ENCODE assay signal across 18 cellular contexts in genomic region chr6:74946961-74947360, GRCh38.
DNase-seq lines count a peak whose midpoint lies in the region; ATAC-seq, FAIRE-seq and TF ChIP-seq lines count a peak whose summit lies in the region.
"Had no signal": no experiment of that assay in that cellular context is flagged by ENCODE, and none has a peak within 500 bp of the region (broad histone marks: within the 10 kb centered on the region; RNA-seq: fewer than 3 reads in every experiment).

No MANE protein-coding gene starts in this region.

- no peaks in the 10 kb centered on the region for H3K27me3 ChIP-seq in HepG2 (ENCODE audit: control insufficient read depth in 1 of 2, insufficient read depth in 2 of 2, low read length in 2 of 2)
- no peaks in the 10 kb centered on the region for H3K27me3 ChIP-seq in right lobe of liver
- H3K27me3 ChIP-seq: sigmoid colon, uterus had no signal

- no peak overlapping the region for H3K4me3 ChIP-seq in HepG2 (replicated peaks in 1 of 3; ENCODE audit: insufficient read depth in 1 of 3, low read depth in 2 of 3, low read length in 3 of 3)
- no peak overlapping the region for H3K4me3 ChIP-seq in right lobe of liver
- H3K4me3 ChIP-seq in fibroblast of the aortic adventitia (ENCODE audit: low read depth, low read length): no peak overlapping the region
- H3K4me3 ChIP-seq: sigmoid colon, uterus had no signal

- H2AFZ ChIP-seq in HepG2 (ENCODE audit: low read length): no peak overlapping the region

- DNase-seq in HepG2 (ENCODE audit: low spot score) (peak; percentile 4), right lobe of liver (no peak), amniotic stem cell (lab: John Stamatoyannopoulos, UW) (peak; percentile 11), fibroblast of the aortic adventitia (ENCODE audit: low read depth) (peak; percentile 78), urothelium cell line (ENCODE audit: low spot score) (peak; percentile 44), posterior cingulate gyrus (no peak)
- DNase-seq in activated T-helper 2 cell treated with anti-CD3 and anti-CD28 coated beads, Interferon-gamma antibody, Interleukin-2, Interleukin-4, amounts not matched to agents 10 μg/mL and 5 μg/mL and 100 μg/mL, durations not matched to agents 14 hours and 24 hours and 36 hours (ENCODE audit: low spot score): no peak
- DNase-seq: activated naive CD4-positive, alpha-beta T cell treated with anti-CD3 and anti-CD28 coated beads, Interleukin-2, amount 50 U/mL, for 16 hours; cerebellar nuclear complex; NCI-H1417 treated with DMSO at 0.1 percent for 48 hours; NCI-H446 treated with DMSO at 0.1 percent for 48 hours; nephron progenitor cell; sigmoid colon; stimulated activated naive CD8-positive, alpha-beta T cell treated with anti-CD3 and anti-CD28 coated beads, Interleukin-15, Interleukin-2, amounts not matched to agents 100 U/mL and 50 U/mL, for 24 hours; uterus had no signal

- H3K27me3 Mint-ChIP-seq in activated T-helper 2 cell treated with anti-CD3 and anti-CD28 coated beads, Interferon-gamma antibody, Interleukin-2, Interleukin-4, amounts not matched to agents 10 μg/mL and 5 μg/mL and 100 μg/mL, durations not matched to agents 14 hours and 24 hours and 36 hours (ENCODE audit: low read depth): no peaks in the 10 kb centered on the region

- no peak for TF ChIP-seq RAD21 in HepG2 (CRISPR knock-in tag; IDR thresholded peaks at IDR 0.05)

- intact Hi-C loops in HepG2 (cut with micrococcal nuclease; ENCODE audit: unreplicated experiment): no loop called here
- intact Hi-C loops in right lobe of liver (cut with DNase I): no loop called here
- intact Hi-C loops in posterior cingulate gyrus (cut with DNase I): no loop called here
- intact Hi-C loops in activated T-helper 2 cell treated with anti-CD3 and anti-CD28 coated beads, Interferon-gamma antibody, Interleukin-2, Interleukin-4, amounts not matched to agents 10 μg/mL and 5 μg/mL and 100 μg/mL, durations not matched to agents 14 hours and 24 hours and 36 hours (cut with micrococcal nuclease): no loop called here

- in situ Hi-C loops in HepG2 (cut with HindIII; ENCODE audit: extremely low pct_ligation_motif_present, low pct_unique_long_range_greater_than_20kb): no loop called here

- POLR2A ChIA-PET in HepG2 (lab: Yijun Ruan, JAX): no interaction called here

- no peak overlapping the region for H3K4me2 ChIP-seq in HepG2 (ENCODE audit: low read depth, low read length)

- ATAC-seq in HepG2 (no peak), right lobe of liver (no peak), HG03342 (IDR thresholded peaks at IDR 0.05; ENCODE audit: unreplicated experiment) (no peak)
- ATAC-seq: stimulated activated naive CD8-positive, alpha-beta T cell treated with anti-CD3 and anti-CD28 coated beads, Interleukin-15, Interleukin-2, amounts not matched to agents 100 U/mL and 50 U/mL, for 24 hours; WTC11 had no signal

- peaks cover 6% of the 10 kb centered on the region for H3K9me3 Mint-ChIP-seq in activated T-helper 2 cell treated with anti-CD3 and anti-CD28 coated beads, Interferon-gamma antibody, Interleukin-2, Interleukin-4, amounts not matched to agents 10 μg/mL and 5 μg/mL and 100 μg/mL, durations not matched to agents 14 hours and 24 hours and 36 hours

- H3K27ac ChIP-seq in HepG2 (ENCODE audit: extremely low read length, insufficient read depth, low read length) (no peak overlapping the region), right lobe of liver (no peak overlapping the region)
- H3K27ac ChIP-seq: sigmoid colon, uterus had no signal

- H3K27ac Mint-ChIP-seq in activated T-helper 2 cell treated with anti-CD3 and anti-CD28 coated beads, Interferon-gamma antibody, Interleukin-2, Interleukin-4, amounts not matched to agents 10 μg/mL and 5 μg/mL and 100 μg/mL, durations not matched to agents 14 hours and 24 hours and 36 hours: no peak overlapping the region
- H3K27ac Mint-ChIP-seq: nephron progenitor cell, WTC11 had no signal

- no peak for FAIRE-seq in HepG2 (lab: Jason Lieb, UNC)
- FAIRE-seq in urothelium cell line (lab: Jason Lieb, UNC): no peak
- FAIRE-seq: A204.1 had no signal

- H3K36me3 ChIP-seq in HepG2 (replicated peaks in 1 of 2; ENCODE audit: control insufficient read depth in 1 of 2, insufficient read depth in 2 of 2, low read length in 2 of 2) (no peaks in the 10 kb centered on the region), right lobe of liver (no peaks in the 10 kb centered on the region)
- H3K36me3 ChIP-seq: sigmoid colon, uterus had no signal

- no peaks in the 10 kb centered on the region for H3K4me1 Mint-ChIP-seq in activated T-helper 2 cell treated with anti-CD3 and anti-CD28 coated beads, Interferon-gamma antibody, Interleukin-2, Interleukin-4, amounts not matched to agents 10 μg/mL and 5 μg/mL and 100 μg/mL, durations not matched to agents 14 hours and 24 hours and 36 hours (ENCODE audit: low read depth)
- H3K4me1 Mint-ChIP-seq: nephron progenitor cell, WTC11 had no signal

- TF ChIP-seq CTCF in HepG2 (CRISPR knock-in tag; IDR thresholded peaks at IDR 0.05): no peak
- TF ChIP-seq CTCF in right lobe of liver (IDR thresholded peaks at IDR 0.05): no peak
- no peak for TF ChIP-seq CTCF in fibroblast of the aortic adventitia (IDR thresholded peaks at IDR 0.05; ENCODE audit: insufficient read depth, low read length)

- TF ChIP-seq EP300 in HepG2 (IDR thresholded peaks at IDR 0.05; ENCODE audit: low read depth in 2 of 2, low read length in 2 of 2) (no peak), HepG2 (CRISPR knock-in tag; IDR thresholded peaks at IDR 0.05; ENCODE audit: borderline replicate concordance) (no peak)

- CTCF ChIA-PET in HepG2 (lab: Yijun Ruan, JAX; ENCODE audit: low intra/inter-chr PET ratio, low total read pairs): no interaction called here

- no peaks in the 10 kb centered on the region for H3K79me2 ChIP-seq in HepG2 (ENCODE audit: insufficient read depth, low read length)

- no peaks in the 10 kb centered on the region for H3K36me3 Mint-ChIP-seq in activated T-helper 2 cell treated with anti-CD3 and anti-CD28 coated beads, Interferon-gamma antibody, Interleukin-2, Interleukin-4, amounts not matched to agents 10 μg/mL and 5 μg/mL and 100 μg/mL, durations not matched to agents 14 hours and 24 hours and 36 hours (ENCODE audit: low read depth)
- H3K36me3 Mint-ChIP-seq: WTC11 had no signal

- no peak overlapping the region for H3K9ac ChIP-seq in HepG2 (ENCODE audit: insufficient read depth, low read depth, low read length)

- no peak overlapping the region for H3K4me3 Mint-ChIP-seq in activated T-helper 2 cell treated with anti-CD3 and anti-CD28 coated beads, Interferon-gamma antibody, Interleukin-2, Interleukin-4, amounts not matched to agents 10 μg/mL and 5 μg/mL and 100 μg/mL, durations not matched to agents 14 hours and 24 hours and 36 hours (ENCODE audit: low read depth)
- H3K4me3 Mint-ChIP-seq: nephron progenitor cell, WTC11 had no signal

- H4K20me1 ChIP-seq in HepG2 (ENCODE audit: insufficient read depth, low read length): no peaks in the 10 kb centered on the region

- no TSS peak for BruUV-seq in HepG2 (replicated peaks; lab: Mats Ljungman, UMichigan)

- TF ChIP-seq POLR2A in HepG2 (IDR thresholded peaks at IDR 0.05; ENCODE audit: insufficient read depth in 1 of 2, low read depth in 2 of 2, low read length in 2 of 2) (no peak), right lobe of liver (IDR thresholded peaks at IDR 0.05) (no peak)

- WGBS in HepG2 (ENCODE audit: low lambda C conversion rate): 2% methylated on average over 2 of the region's 2 CpGs
- 64% methylated on average over 2 of the region's 2 CpGs for WGBS in right lobe of liver (ENCODE audit: insufficient coverage, low coverage, low lambda C conversion rate, missing lambda C conversion rate)

- no peaks in the 10 kb centered on the region for H3K4me1 ChIP-seq in HepG2 (ENCODE audit: insufficient read depth, low read length)
- H3K4me1 ChIP-seq in right lobe of liver: no peaks in the 10 kb centered on the region
- H3K4me1 ChIP-seq: uterus had no signal

- no peaks in the 10 kb centered on the region for H3K9me3 ChIP-seq in HepG2 (ENCODE audit: low read length)
- H3K9me3 ChIP-seq in right lobe of liver: no peaks in the 10 kb centered on the region
- H3K9me3 ChIP-seq: uterus had no signal

TF ChIP-seq in HepG2, 621 proteins besides CTCF, POLR2A, EP300 and RAD21 (continues in another document):
- TF ChIP-seq SRF (IDR thresholded peaks at IDR 0.05; ENCODE audit: low read depth, low read length) (no peak), GATAD2A (CRISPR knock-in tag; IDR thresholded peaks at IDR 0.05) (no peak), SAP130 (CRISPR knock-in tag; IDR thresholded peaks at IDR 0.05; ENCODE audit: low read depth) (no peak), TCF7L2 (IDR thresholded peaks at IDR 0.05; ENCODE audit: low read depth, low read length) (no peak), ZNF614 (CRISPR knock-in tag; IDR thresholded peaks at IDR 0.05; ENCODE audit: borderline replicate concordance) (no peak), ZBTB7A (CRISPR knock-in tag; IDR thresholded peaks at IDR 0.05) (no peak), ZNF878 (CRISPR knock-in tag; IDR thresholded peaks at IDR 0.05) (no peak), ZNF652 (CRISPR knock-in tag; IDR thresholded peaks at IDR 0.05; ENCODE audit: borderline replicate concordance, low read depth) (no peak), TBX3 (IDR thresholded peaks at IDR 0.05; ENCODE audit: borderline replicate concordance) (no peak), ZNF337 (CRISPR knock-in tag; IDR thresholded peaks at IDR 0.05; ENCODE audit: borderline replicate concordance, low read depth) (no peak), ZNF230 (CRISPR knock-in tag; IDR thresholded peaks at IDR 0.05) (no peak), NFATC3 (CRISPR knock-in tag; IDR thresholded peaks at IDR 0.05) (no peak)
- TF ChIP-seq, protein P1, sequence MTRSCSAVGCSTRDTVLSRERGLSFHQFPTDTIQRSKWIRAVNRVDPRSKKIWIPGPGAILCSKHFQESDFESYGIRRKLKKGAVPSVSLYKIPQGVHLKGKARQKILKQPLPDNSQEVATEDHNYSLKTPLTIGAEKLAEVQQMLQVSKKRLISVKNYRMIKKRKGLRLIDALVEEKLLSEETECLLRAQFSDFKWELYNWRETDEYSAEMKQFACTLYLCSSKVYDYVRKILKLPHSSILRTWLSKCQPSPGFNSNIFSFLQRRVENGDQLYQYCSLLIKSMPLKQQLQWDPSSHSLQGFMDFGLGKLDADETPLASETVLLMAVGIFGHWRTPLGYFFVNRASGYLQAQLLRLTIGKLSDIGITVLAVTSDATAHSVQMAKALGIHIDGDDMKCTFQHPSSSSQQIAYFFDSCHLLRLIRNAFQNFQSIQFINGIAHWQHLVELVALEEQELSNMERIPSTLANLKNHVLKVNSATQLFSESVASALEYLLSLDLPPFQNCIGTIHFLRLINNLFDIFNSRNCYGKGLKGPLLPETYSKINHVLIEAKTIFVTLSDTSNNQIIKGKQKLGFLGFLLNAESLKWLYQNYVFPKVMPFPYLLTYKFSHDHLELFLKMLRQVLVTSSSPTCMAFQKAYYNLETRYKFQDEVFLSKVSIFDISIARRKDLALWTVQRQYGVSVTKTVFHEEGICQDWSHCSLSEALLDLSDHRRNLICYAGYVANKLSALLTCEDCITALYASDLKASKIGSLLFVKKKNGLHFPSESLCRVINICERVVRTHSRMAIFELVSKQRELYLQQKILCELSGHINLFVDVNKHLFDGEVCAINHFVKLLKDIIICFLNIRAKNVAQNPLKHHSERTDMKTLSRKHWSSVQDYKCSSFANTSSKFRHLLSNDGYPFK (CRISPR knock-in tag; IDR thresholded peaks at IDR 0.05; ENCODE audit: borderline replicate concordance): no peak

Comparison
In these comparisons a context has a peak if more than half of its experiments do, and no peak if none do; other contexts are left out.
1. DNase-seq: peak in HepG2 (single experiment), amniotic stem cell (single experiment), fibroblast of the aortic adventitia (single experiment) and urothelium cell line (single experiment); none in right lobe of liver (0 of 3), posterior cingulate gyrus (0 of 10) and activated T-helper 2 cell treated with anti-CD3 and anti-CD28 coated beads, Interferon-gamma antibody, Interleukin-2, Interleukin-4, amounts not matched to agents 10 μg/mL and 5 μg/mL and 100 μg/mL, durations not matched to agents 14 hours and 24 hours and 36 hours (single experiment).